In genomic region chr22:25334091-25334490, GRCh38 we compare ENCODE assay signal across 2 cellular contexts.
TF ChIP-seq lines count a peak whose summit lies in the region.

No MANE protein-coding gene starts in this region.

TF ChIP-seq in HEK293, 187 proteins besides CTCF, POLR2A, EP300 and RAD21 (continued from another document):
- TF ChIP-seq ZNF645 (tag by site-specific recombination; IDR thresholded peaks at IDR 0.05) = no peak
- no peak for TF ChIP-seq SP2 (tag by site-specific recombination; IDR thresholded peaks at IDR 0.05)
- no peak for TF ChIP-seq ZNF404 (tag by site-specific recombination; IDR thresholded peaks at IDR 0.05)
- TF ChIP-seq ZBTB48 (tag by site-specific recombination; IDR thresholded peaks at IDR 0.05) = no peak
- no peak for TF ChIP-seq SETDB1 (IDR thresholded peaks at IDR 0.05; ENCODE audit: insufficient read length, low read length)
- peak; percentile 48 for TF ChIP-seq ZNF654 (tag by site-specific recombination; IDR thresholded peaks at IDR 0.05; ENCODE audit: low read depth)
- no peak for TF ChIP-seq ZBTB17 (tag by site-specific recombination; IDR thresholded peaks at IDR 0.05)
- no peak for TF ChIP-seq ZNF747 (tag by site-specific recombination; IDR thresholded peaks at IDR 0.05)
- TF ChIP-seq ZNF292 (tag by site-specific recombination; IDR thresholded peaks at IDR 0.05; ENCODE audit: borderline replicate concordance, low read depth) = no peak
- peak; percentile 42; the same call in 1 of the 2 replicates for TF ChIP-seq SCRT2 (tag by site-specific recombination; IDR thresholded peaks at IDR 0.05)
- no peak for TF ChIP-seq ZNF513 (tag by site-specific recombination; IDR thresholded peaks at IDR 0.05)
- TF ChIP-seq ZEB2 (tag by site-specific recombination; IDR thresholded peaks at IDR 0.05) = no peak
- TF ChIP-seq ZNF670 (tag by site-specific recombination; IDR thresholded peaks at IDR 0.05; ENCODE audit: low read depth) = no peak
- no peak for TF ChIP-seq ZNF311 (tag by site-specific recombination; IDR thresholded peaks at IDR 0.05; ENCODE audit: borderline replicate concordance)

TF ChIP-seq in HepG2, 621 proteins besides CTCF, POLR2A, EP300 and RAD21 (continued from another document and continues in another):
- TF ChIP-seq BCL3 (CRISPR knock-in tag; IDR thresholded peaks at IDR 0.05) (no peak), ZNF609 (CRISPR knock-in tag; IDR thresholded peaks at IDR 0.05; ENCODE audit: borderline replicate concordance) (no peak), ZNF350 (CRISPR knock-in tag; IDR thresholded peaks at IDR 0.05; ENCODE audit: borderline replicate concordance, low read depth) (no peak), PITX1 (CRISPR knock-in tag; IDR thresholded peaks at IDR 0.05) (0 out of 2 replicates have a peak, but pooled peaks have one; percentile 37), RBM39 (IDR thresholded peaks at IDR 0.05; ENCODE audit: low read depth, low read length, poor library complexity, severe bottlenecking) (no peak), AHDC1 (CRISPR knock-in tag; IDR thresholded peaks at IDR 0.05; ENCODE audit: borderline replicate concordance) (no peak), TEAD2 (CRISPR knock-in tag; IDR thresholded peaks at IDR 0.05) (no peak), KDM1A (CRISPR knock-in tag; IDR thresholded peaks at IDR 0.05) (no peak), PHF5A (CRISPR knock-in tag; IDR thresholded peaks at IDR 0.05; ENCODE audit: low read depth, unreplicated experiment) (no peak), ZNF530 (CRISPR knock-in tag; IDR thresholded peaks at IDR 0.05; ENCODE audit: low read depth) (no peak), GABPA (IDR thresholded peaks at IDR 0.05; ENCODE audit: low read depth, low read length) (no peak), GABPA (CRISPR knock-in tag; IDR thresholded peaks at IDR 0.05; ENCODE audit: low read depth) (no peak), ZFP37 (CRISPR knock-in tag; IDR thresholded peaks at IDR 0.05; ENCODE audit: borderline replicate concordance) (no peak), SNAPC4 (CRISPR knock-in tag; IDR thresholded peaks at IDR 0.05) (no peak), SMC3 (IDR thresholded peaks at IDR 0.05; ENCODE audit: low read length) (peak; percentile 50; the same call in 1 of the 2 replicates), ZNF143 (CRISPR knock-in tag; IDR thresholded peaks at IDR 0.05) (no peak), HOXA7 (CRISPR knock-in tag; IDR thresholded peaks at IDR 0.05) (no peak), ZUFSP (CRISPR knock-in tag; IDR thresholded peaks at IDR 0.05; ENCODE audit: borderline replicate concordance) (no peak), ZNF775 (CRISPR knock-in tag; IDR thresholded peaks at IDR 0.05; ENCODE audit: borderline replicate concordance) (no peak), ZNF317 (CRISPR knock-in tag; IDR thresholded peaks at IDR 0.05) (no peak), SRSF1 (optimal IDR thresholded peaks at IDR 0.05; ENCODE audit: low read depth, low read length) (no peak), CCDC6 (CRISPR knock-in tag; IDR thresholded peaks at IDR 0.05) (no peak), HNF1A (IDR thresholded peaks at IDR 0.05; ENCODE audit: low read depth) (no peak), HNF1A (CRISPR knock-in tag; IDR thresholded peaks at IDR 0.05; ENCODE audit: borderline replicate concordance) (no peak), MXD3 (CRISPR knock-in tag; IDR thresholded peaks at IDR 0.05) (no peak)
